1 cellular context compared by ENCODE assay signal in genomic region chr20:37925265-37926165, GRCh38.
TF ChIP-seq lines count a peak whose summit lies in the region.

No MANE protein-coding gene starts in this region.

TF ChIP-seq in HepG2, 621 proteins besides CTCF, POLR2A, EP300 and RAD21 (continued from another document):
- TF ChIP-seq ZBTB43 (CRISPR knock-in tag; conservative IDR thresholded peaks at IDR 0.05) = no peak
- TF ChIP-seq FOXC1 (CRISPR knock-in tag; IDR thresholded peaks at IDR 0.05; ENCODE audit: borderline replicate concordance) = peak; percentile 45; the same call in 1 of the 2 replicates
- TF ChIP-seq ZNF710 (CRISPR knock-in tag; IDR thresholded peaks at IDR 0.05; ENCODE audit: borderline replicate concordance) = no peak
- TF ChIP-seq MTA3 (CRISPR knock-in tag; IDR thresholded peaks at IDR 0.05) = no peak
- TF ChIP-seq WIZ (CRISPR knock-in tag; IDR thresholded peaks at IDR 0.05) = no peak
- no peak for TF ChIP-seq ZNF644 (CRISPR knock-in tag; IDR thresholded peaks at IDR 0.05; ENCODE audit: low read depth)
- peak; percentile 24; the same call in 1 of the 2 replicates for TF ChIP-seq NFIB (CRISPR knock-in tag; IDR thresholded peaks at IDR 0.05; ENCODE audit: borderline replicate concordance)
- TF ChIP-seq ATF2 (CRISPR knock-in tag; IDR thresholded peaks at IDR 0.05) = no peak
- 0 out of 2 replicates have a peak, but pooled peaks have one; percentile 20 for TF ChIP-seq SALL1 (CRISPR knock-in tag; IDR thresholded peaks at IDR 0.05)
- no peak for TF ChIP-seq NFATC3 (CRISPR knock-in tag; IDR thresholded peaks at IDR 0.05)
- no peak for TF ChIP-seq SYNCRIP (IDR thresholded peaks at IDR 0.05; ENCODE audit: insufficient read depth, low read depth, low read length)
- TF ChIP-seq ZBTB10 (CRISPR knock-in tag; IDR thresholded peaks at IDR 0.05; ENCODE audit: borderline replicate concordance) = no peak
- no peak for TF ChIP-seq ZNF570 (CRISPR knock-in tag; IDR thresholded peaks at IDR 0.05; ENCODE audit: borderline replicate concordance)
- TF ChIP-seq ZNF280B (CRISPR knock-in tag; IDR thresholded peaks at IDR 0.05; ENCODE audit: borderline replicate concordance) = no peak
- TF ChIP-seq ELF4 (CRISPR knock-in tag; IDR thresholded peaks at IDR 0.05; ENCODE audit: borderline replicate concordance) = no peak
- no peak for TF ChIP-seq ZNF670 (CRISPR knock-in tag; IDR thresholded peaks at IDR 0.05; ENCODE audit: borderline replicate concordance)
- no peak for TF ChIP-seq PCBP2 (optimal IDR thresholded peaks at IDR 0.05; ENCODE audit: low read depth, low read length, poor library complexity, severe bottlenecking)
- no peak for TF ChIP-seq ZNF629 (CRISPR knock-in tag; conservative IDR thresholded peaks at IDR 0.05)
- TF ChIP-seq ZNF274 (CRISPR knock-in tag; IDR thresholded peaks at IDR 0.05) = 0 out of 2 replicates have a peak, but pooled peaks have one; percentile 32
- TF ChIP-seq IKZF1 (IDR thresholded peaks at IDR 0.05) = no peak
- TF ChIP-seq POLR2AphosphoS5 (IDR thresholded peaks at IDR 0.05; ENCODE audit: low read depth, low read length) = no peak
- TF ChIP-seq ZNF572 (CRISPR knock-in tag; IDR thresholded peaks at IDR 0.05) = 0 out of 2 replicates have a peak, but pooled peaks have one; percentile 56
- TF ChIP-seq HMGA1 (CRISPR knock-in tag; conservative IDR thresholded peaks at IDR 0.05) = no peak
- TF ChIP-seq THAP11 (CRISPR knock-in tag; IDR thresholded peaks at IDR 0.05) = no peak
- no peak for TF ChIP-seq UBTF (CRISPR knock-in tag; IDR thresholded peaks at IDR 0.05)
- TF ChIP-seq MNT (IDR thresholded peaks at IDR 0.05) = no peak
- TF ChIP-seq ADNP (CRISPR knock-in tag; IDR thresholded peaks at IDR 0.05) = peak; percentile 56; the same call in 1 of the 2 replicates
- TF ChIP-seq CHD4 (IDR thresholded peaks at IDR 0.05; ENCODE audit: borderline replicate concordance, low read length) = no peak
- no peak for TF ChIP-seq PHB2 (IDR thresholded peaks at IDR 0.05; ENCODE audit: partially characterized antibody)
- no peak for TF ChIP-seq FLYWCH1 (CRISPR knock-in tag; IDR thresholded peaks at IDR 0.05)
- no peak for TF ChIP-seq NR3C1 (CRISPR knock-in tag; IDR thresholded peaks at IDR 0.05)
- TF ChIP-seq TAF1 (CRISPR knock-in tag; IDR thresholded peaks at IDR 0.05) = no peak
